Comparison of ENCODE assay signal across 24 cellular contexts in genomic region chr1:35850716-35851115, GRCh38. TPM values are rescaled to one million over a fixed set of nuclear protein-coding genes. Genes with fewer than 3 reads are reported as not detected.
DNase-seq lines count a peak whose midpoint lies in the region; ATAC-seq and TF ChIP-seq lines count a peak whose summit lies in the region.
"Had no signal": no experiment of that assay in that cellular context is flagged by ENCODE, and none has a peak within 500 bp of the region (broad histone marks: within the 10 kb centered on the region; RNA-seq: fewer than 3 reads in every experiment).

No MANE protein-coding gene starts in this region.

- no peak overlapping the region for H3K9ac ChIP-seq in skeletal muscle tissue (ENCODE audit: low read depth in 1 of 3, low read length in 3 of 3)

- no peak for TF ChIP-seq CTCF in heart left ventricle (IDR thresholded peaks at IDR 0.05)
- no peak for TF ChIP-seq CTCF in right atrium auricular region (IDR thresholded peaks at IDR 0.05)

- H3K36me3 ChIP-seq in heart left ventricle (peaks cover 0 to 88% (median 57%) of the 10 kb centered on the region in 9 donors), right atrium auricular region (peaks cover 25% of the 10 kb centered on the region), skeletal muscle tissue (ENCODE audit: control insufficient read depth in 3 of 3, insufficient read depth in 3 of 3, low read length in 3 of 3) (peaks cover 10 to 23% (median 18%) of the 10 kb centered on the region in 3 donors), aorta (ENCODE audit: control insufficient read depth in 1 of 2, insufficient read depth in 2 of 2, low read length in 1 of 2) (peaks cover 0 to 4% of the 10 kb centered on the region in 2 donors)

- H3K27me3 ChIP-seq in heart left ventricle: no peaks in the 10 kb centered on the region
- no peaks in the 10 kb centered on the region for H3K27me3 ChIP-seq in right atrium auricular region
- H3K27me3 ChIP-seq in skeletal muscle tissue (ENCODE audit: control insufficient read depth in 3 of 3, insufficient read depth in 3 of 3, low read length in 3 of 3): no peaks in the 10 kb centered on the region
- H3K27me3 ChIP-seq in aorta (ENCODE audit: control insufficient read depth in 1 of 2, insufficient read depth in 2 of 2, low read length in 1 of 2): no peaks in the 10 kb centered on the region
- H3K27me3 ChIP-seq: neutrophil had no signal

- DNase-seq in heart left ventricle (no peak), cardiac septum (ENCODE audit: low spot score) (no peak), right atrium auricular region (ENCODE audit: low spot score) (no peak), aorta (no peak)
- DNase-seq: 8988T; activated CD4-positive, alpha-beta T cell treated with anti-CD3 and anti-CD28 coated beads, Interleukin-2, amount 50 U/mL, for 4 hours; activated naive CD4-positive, alpha-beta T cell treated with Interleukin-2 at 50 U/mL for 16 hours; DMS79; NCI-H1436 treated with DMSO at 0.1 percent for 48 hours; NCI-H2081 treated with DMSO at 0.1 percent for 48 hours; NCI-H2227 treated with DMSO at 0.1 percent for 48 hours; NCI-H526 treated with DMSO at 0.1 percent for 48 hours; NK-92 treated with Interleukin-12 subunit alpha and Interleukin-12 subunit beta, amount 100 ng/mL, for 24 hours; PC-9; SHP77; stimulated activated naive B cell treated with anti-CD40 and anti-IgM and Interleukin-4, amounts not matched to agents 10 μg/mL and 1 μg/mL and 100 μg/mL, for 72 hours; T-helper 2 cell had no signal

- peak overlapping the region; percentile 26 to 81 (median 68) for H3K27ac ChIP-seq in heart left ventricle
- peak overlapping the region; percentile 49 to 85 for H3K27ac ChIP-seq in right atrium auricular region
- peak overlapping the region; percentile 48 for H3K27ac ChIP-seq in skeletal muscle tissue (ENCODE audit: low read depth, low read length)
- H3K27ac ChIP-seq in aorta (ENCODE audit: low read depth in 1 of 2, low read length in 2 of 2): peak overlapping the region; percentile 5 to 96
- H3K27ac ChIP-seq: PC-9 had no signal

- ATAC-seq in heart left ventricle (no peak), aorta (ENCODE audit: low FRiP score) (no peak), HG02870 (IDR thresholded peaks at IDR 0.05; ENCODE audit: unreplicated experiment) (no peak), HG03045 (IDR thresholded peaks at IDR 0.05; ENCODE audit: unreplicated experiment) (no peak), GM19455 (IDR thresholded peaks at IDR 0.05; ENCODE audit: unreplicated experiment) (no peak)
- ATAC-seq: activated CD4-positive, CD25-positive, alpha-beta regulatory T cell treated with anti-CD3 and anti-CD28 coated beads, Interleukin-2, amount 50 U/mL, for 24 hours; stimulated activated naive B cell treated with anti-CD40 and anti-IgM and Interleukin-4, amounts not matched to agents 10 μg/mL and 1 μg/mL and 100 μg/mL, for 72 hours had no signal

- H3K4me1 ChIP-seq in heart left ventricle (peaks cover 0 to 42% (median 14%) of the 10 kb centered on the region in 12 donors), right atrium auricular region (peaks cover 0 to 23% of the 10 kb centered on the region in 2 donors), skeletal muscle tissue (ENCODE audit: control insufficient read depth in 3 of 3, insufficient read depth in 3 of 3, low read length in 3 of 3) (peaks cover 7 to 25% (median 22%) of the 10 kb centered on the region in 3 donors), aorta (ENCODE audit: control insufficient read depth in 1 of 2, insufficient read depth in 2 of 2, low read length in 2 of 2) (peaks cover 0 to 8% of the 10 kb centered on the region in 2 donors)

- H3K4me3 ChIP-seq in heart left ventricle (no peak overlapping the region), right atrium auricular region (no peak overlapping the region), skeletal muscle tissue (ENCODE audit: low read length in 3 of 3) (no peak overlapping the region), aorta (ENCODE audit: low read length in 2 of 2) (no peak overlapping the region)
- H3K4me3 ChIP-seq: PC-9, skin epidermis had no signal

- 79 to 88% (median 83%) methylated on average over 5 of the region's 5 CpGs for WGBS in heart left ventricle, 4 donors
- WGBS in aorta, 2 donors: 7 to 19% methylated on average over 5 of the region's 5 CpGs

- no peak for TF ChIP-seq POLR2A in heart left ventricle (IDR thresholded peaks at IDR 0.05)

- intact Hi-C loops in heart left ventricle (cut with DNase I) (loop anchor here in 1 of 10 donors (10.0 kb wide), 1 partner anchor 234 kb away; the partner anchor contains the start of genes ADPRS and TEKT2), cardiac septum (cut with DNase I) (no loop called here), aorta (cut with DNase I) (no loop called here)

- H3K9me3 ChIP-seq in heart left ventricle: no peaks in the 10 kb centered on the region
- no peaks in the 10 kb centered on the region for H3K9me3 ChIP-seq in right atrium auricular region
- no peaks in the 10 kb centered on the region for H3K9me3 ChIP-seq in skeletal muscle tissue (ENCODE audit: control insufficient read depth in 3 of 3, low read length in 3 of 3)
- no peaks in the 10 kb centered on the region for H3K9me3 ChIP-seq in aorta (ENCODE audit: control insufficient read depth, low read length)
- H3K9me3 ChIP-seq: neutrophil had no signal

RNA-seq across cellular contexts. Expression of gene AGO1, which starts 32.3 kb away (rescaled TPM):
- total RNA-seq in heart left ventricle (10 to 100 TPM; 16.8 to 27.0 (median 20.7) TPM), cardiac septum (21.1 TPM), right atrium auricular region (10 to 100 TPM; 20.3 to 22.1 TPM), skeletal muscle tissue (5.7 TPM), aorta (10 to 100 TPM; 27.7 to 33.9 TPM)
- polyA plus RNA-seq in heart left ventricle (1 to 10 TPM; 3.0 to 6.2 TPM), aorta (1 to 10 TPM; 4.3 to 4.4 TPM)

RNA-seq across cellular contexts. Expression of gene AGO4, which starts 42.9 kb away (rescaled TPM):
- total RNA-seq in heart left ventricle: 10 to 100 TPM; 12.4 to 24.8 (median 18.8) TPM
- polyA plus RNA-seq in heart left ventricle: 10 to 100 TPM in 1 of 2 donors, 1 to 10 TPM in 1; 6.2 to 10.2 TPM
- total RNA-seq in cardiac septum: 23.9 TPM
- 10 to 100 TPM; 15.7 to 16.4 TPM for total RNA-seq in right atrium auricular region
- total RNA-seq in skeletal muscle tissue: 17.7 TPM
- 10 to 100 TPM; 27.3 to 39.9 TPM for total RNA-seq in aorta
- polyA plus RNA-seq in aorta: 1 to 10 TPM; 5.6 to 8.6 TPM
